In genomic region chr12:124588018-124588634, GRCh38 we compare ENCODE assay signal across 3 cellular contexts.
A peak's percentile ranks its signal among the peaks of the same experiment; 100 is the strongest.
TF ChIP-seq lines count a peak whose summit lies in the region.

No MANE protein-coding gene starts in this region.

TF ChIP-seq in HCT116, 20 proteins besides CTCF, POLR2A, EP300 and RAD21 (continues in another document):
- TF ChIP-seq EZH2 (IDR thresholded peaks at IDR 0.05) (no peak), SIN3A (IDR thresholded peaks at IDR 0.05; ENCODE audit: low read depth) (no peak), SRF (IDR thresholded peaks at IDR 0.05; ENCODE audit: low read depth) (no peak), TCF7L2 (IDR thresholded peaks at IDR 0.05; ENCODE audit: borderline replicate concordance, extremely low read depth, insufficient read depth, insufficient read length) (no peak), SP1 (IDR thresholded peaks at IDR 0.05; ENCODE audit: low read depth) (no peak), ELF1 (IDR thresholded peaks at IDR 0.05; ENCODE audit: borderline replicate concordance, low read depth) (no peak), POLR2AphosphoS5 (IDR thresholded peaks at IDR 0.05; ENCODE audit: low read depth, low read length) (no peak), MAX (IDR thresholded peaks at IDR 0.05) (no peak), CEBPB (IDR thresholded peaks at IDR 0.05; ENCODE audit: low read depth) (no peak), CBX3 (IDR thresholded peaks at IDR 0.05; ENCODE audit: low read depth) (no peak), FOSL1 (IDR thresholded peaks at IDR 0.05; ENCODE audit: low read depth) (no peak), EGR1 (IDR thresholded peaks at IDR 0.05; ENCODE audit: low read depth) (no peak), JUND (IDR thresholded peaks at IDR 0.05) (no peak), YY1 (IDR thresholded peaks at IDR 0.05; ENCODE audit: extremely low read depth, insufficient replicate concordance, low read depth, low read length) (no peak), EZH2phosphoT487 (IDR thresholded peaks at IDR 0.05; ENCODE audit: borderline replicate concordance) (no peak)
- TF ChIP-seq, protein P1, sequence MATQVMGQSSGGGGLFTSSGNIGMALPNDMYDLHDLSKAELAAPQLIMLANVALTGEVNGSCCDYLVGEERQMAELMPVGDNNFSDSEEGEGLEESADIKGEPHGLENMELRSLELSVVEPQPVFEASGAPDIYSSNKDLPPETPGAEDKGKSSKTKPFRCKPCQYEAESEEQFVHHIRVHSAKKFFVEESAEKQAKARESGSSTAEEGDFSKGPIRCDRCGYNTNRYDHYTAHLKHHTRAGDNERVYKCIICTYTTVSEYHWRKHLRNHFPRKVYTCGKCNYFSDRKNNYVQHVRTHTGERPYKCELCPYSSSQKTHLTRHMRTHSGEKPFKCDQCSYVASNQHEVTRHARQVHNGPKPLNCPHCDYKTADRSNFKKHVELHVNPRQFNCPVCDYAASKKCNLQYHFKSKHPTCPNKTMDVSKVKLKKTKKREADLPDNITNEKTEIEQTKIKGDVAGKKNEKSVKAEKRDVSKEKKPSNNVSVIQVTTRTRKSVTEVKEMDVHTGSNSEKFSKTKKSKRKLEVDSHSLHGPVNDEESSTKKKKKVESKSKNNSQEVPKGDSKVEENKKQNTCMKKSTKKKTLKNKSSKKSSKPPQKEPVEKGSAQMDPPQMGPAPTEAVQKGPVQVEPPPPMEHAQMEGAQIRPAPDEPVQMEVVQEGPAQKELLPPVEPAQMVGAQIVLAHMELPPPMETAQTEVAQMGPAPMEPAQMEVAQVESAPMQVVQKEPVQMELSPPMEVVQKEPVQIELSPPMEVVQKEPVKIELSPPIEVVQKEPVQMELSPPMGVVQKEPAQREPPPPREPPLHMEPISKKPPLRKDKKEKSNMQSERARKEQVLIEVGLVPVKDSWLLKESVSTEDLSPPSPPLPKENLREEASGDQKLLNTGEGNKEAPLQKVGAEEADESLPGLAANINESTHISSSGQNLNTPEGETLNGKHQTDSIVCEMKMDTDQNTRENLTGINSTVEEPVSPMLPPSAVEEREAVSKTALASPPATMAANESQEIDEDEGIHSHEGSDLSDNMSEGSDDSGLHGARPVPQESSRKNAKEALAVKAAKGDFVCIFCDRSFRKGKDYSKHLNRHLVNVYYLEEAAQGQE (IDR thresholded peaks at IDR 0.05; ENCODE audit: low read depth) = no peak
- TF ChIP-seq, protein P2, sequence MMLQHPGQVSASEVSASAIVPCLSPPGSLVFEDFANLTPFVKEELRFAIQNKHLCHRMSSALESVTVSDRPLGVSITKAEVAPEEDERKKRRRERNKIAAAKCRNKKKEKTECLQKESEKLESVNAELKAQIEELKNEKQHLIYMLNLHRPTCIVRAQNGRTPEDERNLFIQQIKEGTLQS (IDR thresholded peaks at IDR 0.05) = no peak

TF ChIP-seq in K562, 482 proteins besides CTCF, POLR2A, EP300 and RAD21:
- TF ChIP-seq RBM25 (IDR thresholded peaks at IDR 0.05; ENCODE audit: low read depth, low read length, severe bottlenecking) (peak; percentile 52), SP2 (IDR thresholded peaks at IDR 0.05; ENCODE audit: extremely low read depth, low read depth, low read length, poor library complexity, severe bottlenecking) (no peak), ADNP (tag; IDR thresholded peaks at IDR 0.05) (0 out of 2 replicates have a peak, but pooled peaks have one; percentile 47), PCBP2 (IDR thresholded peaks at IDR 0.05; ENCODE audit: low read depth, low read length, poor library complexity, severe bottlenecking) (no peak), ATF7 (IDR thresholded peaks at IDR 0.05) (peak; percentile 68; the same call in 1 of the 2 replicates), IRF1 (CRISPR knock-in tag; IDR thresholded peaks at IDR 0.05; ENCODE audit: borderline replicate concordance) (no peak), MAZ (CRISPR knock-in tag; conservative IDR thresholded peaks at IDR 0.05 in 1 of 2, IDR thresholded peaks at IDR 0.05 in 1 of 2) (no peak), JUND (IDR thresholded peaks at IDR 0.05; ENCODE audit: borderline replicate concordance, low read depth, low read length) (no peak), JUND (tag; IDR thresholded peaks at IDR 0.05; ENCODE audit: borderline replicate concordance, low read depth, low read length) (peak; percentile 52; the same call in 1 of the 3 replicates), ELK1 (CRISPR knock-in tag; IDR thresholded peaks at IDR 0.05) (no peak), ZNF551 (CRISPR knock-in tag; IDR thresholded peaks at IDR 0.05) (no peak), ZNF354B (CRISPR knock-in tag; IDR thresholded peaks at IDR 0.05) (no peak), TBL1XR1 (IDR thresholded peaks at IDR 0.05; ENCODE audit: low read length in 2 of 2) (no peak), ESRRB (CRISPR knock-in tag; IDR thresholded peaks at IDR 0.05; ENCODE audit: borderline replicate concordance) (no peak), ZNF695 (CRISPR knock-in tag; IDR thresholded peaks at IDR 0.05) (no peak), SNRNP70 (optimal IDR thresholded peaks at IDR 0.05; ENCODE audit: low read depth, low read length) (no peak)
- TF ChIP-seq, protein P2 (IDR thresholded peaks at IDR 0.05) = peak; percentile 27
- TF ChIP-seq, protein P2 (CRISPR knock-in tag; conservative IDR thresholded peaks at IDR 0.05) = no peak

TF ChIP-seq in HEK293T, 16 proteins besides CTCF, POLR2A, EP300 and RAD21:
- TF ChIP-seq SUZ12 (IDR thresholded peaks at IDR 0.05) (no peak), ARNT (IDR thresholded peaks at IDR 0.05) (no peak), HDGF (IDR thresholded peaks at IDR 0.05; ENCODE audit: borderline replicate concordance) (no peak), FOXM1 (IDR thresholded peaks at IDR 0.05; ENCODE audit: borderline replicate concordance) (no peak)
- TF ChIP-seq, protein P3, sequence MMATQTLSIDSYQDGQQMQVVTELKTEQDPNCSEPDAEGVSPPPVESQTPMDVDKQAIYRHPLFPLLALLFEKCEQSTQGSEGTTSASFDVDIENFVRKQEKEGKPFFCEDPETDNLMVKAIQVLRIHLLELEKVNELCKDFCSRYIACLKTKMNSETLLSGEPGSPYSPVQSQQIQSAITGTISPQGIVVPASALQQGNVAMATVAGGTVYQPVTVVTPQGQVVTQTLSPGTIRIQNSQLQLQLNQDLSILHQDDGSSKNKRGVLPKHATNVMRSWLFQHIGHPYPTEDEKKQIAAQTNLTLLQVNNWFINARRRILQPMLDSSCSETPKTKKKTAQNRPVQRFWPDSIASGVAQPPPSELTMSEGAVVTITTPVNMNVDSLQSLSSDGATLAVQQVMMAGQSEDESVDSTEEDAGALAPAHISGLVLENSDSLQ (IDR thresholded peaks at IDR 0.05) = no peak
